1 cellular context compared by ENCODE assay signal in the genomic region with DNA sequence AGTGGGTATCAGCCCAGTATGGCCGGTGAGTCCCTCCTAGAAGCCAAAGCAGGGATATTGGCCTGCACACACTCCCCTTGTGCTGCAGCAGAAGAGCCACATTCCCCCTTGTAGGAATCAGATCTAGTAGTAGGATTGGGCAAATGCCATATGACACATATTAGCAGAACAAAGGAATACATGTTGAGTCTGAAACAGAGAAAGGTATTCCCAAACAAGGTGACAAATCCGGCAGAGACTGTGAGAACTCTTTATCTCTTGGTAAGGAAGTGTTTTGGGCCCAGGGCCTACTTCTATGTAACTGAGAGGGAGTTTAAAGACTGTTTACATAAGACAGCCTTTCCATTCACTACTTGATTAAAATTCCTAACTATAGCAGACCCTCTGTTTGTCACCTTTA.
TF ChIP-seq lines count a peak whose summit lies in the region.

No MANE protein-coding gene starts in this region.

TF ChIP-seq in H1, 55 proteins besides CTCF, POLR2A, EP300 and RAD21 (continued from another document):
- TF ChIP-seq POLR2AphosphoS5 (IDR thresholded peaks at IDR 0.05; ENCODE audit: low read depth, low read length) = no peak
- TF ChIP-seq FOSL1 (IDR thresholded peaks at IDR 0.05; ENCODE audit: insufficient read depth, low read depth, low read length) = no peak
- TF ChIP-seq, protein P1, sequence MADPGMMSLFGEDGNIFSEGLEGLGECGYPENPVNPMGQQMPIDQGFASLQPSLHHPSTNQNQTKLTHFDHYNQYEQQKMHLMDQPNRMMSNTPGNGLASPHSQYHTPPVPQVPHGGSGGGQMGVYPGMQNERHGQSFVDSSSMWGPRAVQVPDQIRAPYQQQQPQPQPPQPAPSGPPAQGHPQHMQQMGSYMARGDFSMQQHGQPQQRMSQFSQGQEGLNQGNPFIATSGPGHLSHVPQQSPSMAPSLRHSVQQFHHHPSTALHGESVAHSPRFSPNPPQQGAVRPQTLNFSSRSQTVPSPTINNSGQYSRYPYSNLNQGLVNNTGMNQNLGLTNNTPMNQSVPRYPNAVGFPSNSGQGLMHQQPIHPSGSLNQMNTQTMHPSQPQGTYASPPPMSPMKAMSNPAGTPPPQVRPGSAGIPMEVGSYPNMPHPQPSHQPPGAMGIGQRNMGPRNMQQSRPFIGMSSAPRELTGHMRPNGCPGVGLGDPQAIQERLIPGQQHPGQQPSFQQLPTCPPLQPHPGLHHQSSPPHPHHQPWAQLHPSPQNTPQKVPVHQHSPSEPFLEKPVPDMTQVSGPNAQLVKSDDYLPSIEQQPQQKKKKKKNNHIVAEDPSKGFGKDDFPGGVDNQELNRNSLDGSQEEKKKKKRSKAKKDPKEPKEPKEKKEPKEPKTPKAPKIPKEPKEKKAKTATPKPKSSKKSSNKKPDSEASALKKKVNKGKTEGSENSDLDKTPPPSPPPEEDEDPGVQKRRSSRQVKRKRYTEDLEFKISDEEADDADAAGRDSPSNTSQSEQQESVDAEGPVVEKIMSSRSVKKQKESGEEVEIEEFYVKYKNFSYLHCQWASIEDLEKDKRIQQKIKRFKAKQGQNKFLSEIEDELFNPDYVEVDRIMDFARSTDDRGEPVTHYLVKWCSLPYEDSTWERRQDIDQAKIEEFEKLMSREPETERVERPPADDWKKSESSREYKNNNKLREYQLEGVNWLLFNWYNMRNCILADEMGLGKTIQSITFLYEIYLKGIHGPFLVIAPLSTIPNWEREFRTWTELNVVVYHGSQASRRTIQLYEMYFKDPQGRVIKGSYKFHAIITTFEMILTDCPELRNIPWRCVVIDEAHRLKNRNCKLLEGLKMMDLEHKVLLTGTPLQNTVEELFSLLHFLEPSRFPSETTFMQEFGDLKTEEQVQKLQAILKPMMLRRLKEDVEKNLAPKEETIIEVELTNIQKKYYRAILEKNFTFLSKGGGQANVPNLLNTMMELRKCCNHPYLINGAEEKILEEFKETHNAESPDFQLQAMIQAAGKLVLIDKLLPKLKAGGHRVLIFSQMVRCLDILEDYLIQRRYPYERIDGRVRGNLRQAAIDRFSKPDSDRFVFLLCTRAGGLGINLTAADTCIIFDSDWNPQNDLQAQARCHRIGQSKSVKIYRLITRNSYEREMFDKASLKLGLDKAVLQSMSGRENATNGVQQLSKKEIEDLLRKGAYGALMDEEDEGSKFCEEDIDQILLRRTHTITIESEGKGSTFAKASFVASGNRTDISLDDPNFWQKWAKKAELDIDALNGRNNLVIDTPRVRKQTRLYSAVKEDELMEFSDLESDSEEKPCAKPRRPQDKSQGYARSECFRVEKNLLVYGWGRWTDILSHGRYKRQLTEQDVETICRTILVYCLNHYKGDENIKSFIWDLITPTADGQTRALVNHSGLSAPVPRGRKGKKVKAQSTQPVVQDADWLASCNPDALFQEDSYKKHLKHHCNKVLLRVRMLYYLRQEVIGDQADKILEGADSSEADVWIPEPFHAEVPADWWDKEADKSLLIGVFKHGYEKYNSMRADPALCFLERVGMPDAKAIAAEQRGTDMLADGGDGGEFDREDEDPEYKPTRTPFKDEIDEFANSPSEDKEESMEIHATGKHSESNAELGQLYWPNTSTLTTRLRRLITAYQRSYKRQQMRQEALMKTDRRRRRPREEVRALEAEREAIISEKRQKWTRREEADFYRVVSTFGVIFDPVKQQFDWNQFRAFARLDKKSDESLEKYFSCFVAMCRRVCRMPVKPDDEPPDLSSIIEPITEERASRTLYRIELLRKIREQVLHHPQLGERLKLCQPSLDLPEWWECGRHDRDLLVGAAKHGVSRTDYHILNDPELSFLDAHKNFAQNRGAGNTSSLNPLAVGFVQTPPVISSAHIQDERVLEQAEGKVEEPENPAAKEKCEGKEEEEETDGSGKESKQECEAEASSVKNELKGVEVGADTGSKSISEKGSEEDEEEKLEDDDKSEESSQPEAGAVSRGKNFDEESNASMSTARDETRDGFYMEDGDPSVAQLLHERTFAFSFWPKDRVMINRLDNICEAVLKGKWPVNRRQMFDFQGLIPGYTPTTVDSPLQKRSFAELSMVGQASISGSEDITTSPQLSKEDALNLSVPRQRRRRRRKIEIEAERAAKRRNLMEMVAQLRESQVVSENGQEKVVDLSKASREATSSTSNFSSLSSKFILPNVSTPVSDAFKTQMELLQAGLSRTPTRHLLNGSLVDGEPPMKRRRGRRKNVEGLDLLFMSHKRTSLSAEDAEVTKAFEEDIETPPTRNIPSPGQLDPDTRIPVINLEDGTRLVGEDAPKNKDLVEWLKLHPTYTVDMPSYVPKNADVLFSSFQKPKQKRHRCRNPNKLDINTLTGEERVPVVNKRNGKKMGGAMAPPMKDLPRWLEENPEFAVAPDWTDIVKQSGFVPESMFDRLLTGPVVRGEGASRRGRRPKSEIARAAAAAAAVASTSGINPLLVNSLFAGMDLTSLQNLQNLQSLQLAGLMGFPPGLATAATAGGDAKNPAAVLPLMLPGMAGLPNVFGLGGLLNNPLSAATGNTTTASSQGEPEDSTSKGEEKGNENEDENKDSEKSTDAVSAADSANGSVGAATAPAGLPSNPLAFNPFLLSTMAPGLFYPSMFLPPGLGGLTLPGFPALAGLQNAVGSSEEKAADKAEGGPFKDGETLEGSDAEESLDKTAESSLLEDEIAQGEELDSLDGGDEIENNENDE (IDR thresholded peaks at IDR 0.05; ENCODE audit: insufficient replicate concordance, low read length) = no peak
- TF ChIP-seq JUND (IDR thresholded peaks at IDR 0.05; ENCODE audit: low read length) = no peak
- no peak for TF ChIP-seq JUN (IDR thresholded peaks at IDR 0.05; ENCODE audit: low read depth, low read length)
- no peak for TF ChIP-seq SP2 (IDR thresholded peaks at IDR 0.05; ENCODE audit: low read length)
